8 cellular contexts compared by ENCODE assay signal in the genomic region with DNA sequence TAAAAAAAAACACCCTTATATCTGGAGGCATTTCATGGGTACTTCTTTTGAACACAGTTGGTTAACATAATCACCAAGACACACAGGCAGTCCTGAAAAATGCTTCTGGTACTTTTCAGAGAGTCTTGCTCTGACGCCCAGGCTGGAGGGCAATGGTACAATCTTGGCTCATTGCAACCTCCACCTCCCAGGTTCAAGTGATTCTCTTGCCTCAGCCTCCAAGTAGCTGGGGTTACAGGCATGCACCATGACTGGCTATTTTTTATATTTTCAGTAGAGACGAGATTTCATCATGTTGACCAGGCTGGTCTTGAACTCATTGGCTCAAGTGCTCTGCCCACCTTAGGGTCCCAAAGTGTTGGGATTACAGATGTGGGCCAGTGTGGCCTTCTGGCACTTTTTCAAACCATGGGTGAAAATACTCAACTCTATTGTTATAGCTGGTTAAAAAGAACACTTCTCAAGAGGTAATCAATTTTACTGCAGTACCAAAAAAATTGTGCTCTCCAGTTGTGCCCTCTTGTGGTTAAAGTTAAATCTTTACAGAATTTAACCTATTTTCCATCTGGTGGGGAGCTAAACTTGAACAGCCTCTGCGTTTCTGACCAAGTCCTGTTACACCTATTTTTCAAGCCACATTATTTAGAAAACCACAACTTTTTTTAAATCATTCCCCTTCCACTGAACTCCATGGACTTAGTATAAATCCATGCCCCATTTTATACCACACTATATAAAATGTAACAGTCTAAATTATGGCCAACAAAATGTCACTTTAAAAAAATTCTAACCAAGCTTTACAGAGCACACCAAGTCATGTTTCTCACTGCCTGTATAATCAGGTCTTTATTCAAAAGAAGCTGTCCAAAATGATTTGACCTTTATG. TPM values are rescaled to one million over a fixed set of nuclear protein-coding genes. Genes with fewer than 3 reads are reported as not detected.
DNase-seq lines count a peak whose midpoint lies in the region; ATAC-seq and TF ChIP-seq lines count a peak whose summit lies in the region.

No MANE protein-coding gene starts in this region.

- peaks cover 10% of the 10 kb centered on the region for H3K4me1 ChIP-seq in RWPE2 (ENCODE audit: insufficient read depth, poor library complexity, severe bottlenecking)

- DNase-seq in AG04449 (ENCODE audit: low read depth, low spot score) (no peak), GM12864 (ENCODE audit: low read depth) (no peak), RWPE2 (ENCODE audit: low spot score) (peak; percentile 15), endothelial cell (ENCODE audit: low spot score) (no peak), sciatic nerve (ENCODE audit: low spot score) (no peak), midbrain (lab: John Stamatoyannopoulos, UW) (no peak), retina (no peak)

- peak overlapping the region; percentile 3 for H3K27ac Mint-ChIP-seq in endothelial cell (ENCODE audit: unreplicated experiment)

- ATAC-seq in RWPE2 (ENCODE audit: low read depth) (no peak), sciatic nerve (peak; percentile 9), esophagus mucosa (no peak)

- TF ChIP-seq CTCF in AG04449 (IDR thresholded peaks at IDR 0.05; ENCODE audit: insufficient read depth, low read length, missing control alignments) (peak; percentile 12), GM12864 (IDR thresholded peaks at IDR 0.05; ENCODE audit: low read depth, low read length, missing control alignments) (peak; percentile 30), RWPE2 (IDR thresholded peaks at IDR 0.05; ENCODE audit: poor library complexity, severe bottlenecking) (no peak), endothelial cell (IDR thresholded peaks at IDR 0.05; ENCODE audit: unreplicated experiment) (peak; percentile 74)

- POLR2A ChIA-PET in AG04449 (lab: Yijun Ruan, JAX) = interaction anchor here (1.3 to 3.6 kb wide), 3 partner anchors 32 to 112 kb away, joined by 3 to 19 read pairs (median 4); a partner anchor contains a TSS

- no peaks in the 10 kb centered on the region for H3K9me3 ChIP-seq in RWPE2 (ENCODE audit: severe bottlenecking)

- peaks cover 82% of the 10 kb centered on the region for H3K36me3 ChIP-seq in RWPE2 (ENCODE audit: low read depth)

- H3K27me3 Mint-ChIP-seq in endothelial cell (ENCODE audit: unreplicated experiment) = peaks cover 2% of the 10 kb centered on the region

- H3K27ac ChIP-seq in RWPE2 (ENCODE audit: poor library complexity, severe bottlenecking) = peak overlapping the region; percentile 87

- peak overlapping the region; percentile 39 for H3K4me3 Mint-ChIP-seq in endothelial cell (ENCODE audit: unreplicated experiment)

- H3K4me1 Mint-ChIP-seq in endothelial cell (ENCODE audit: unreplicated experiment) = peaks cover 32% of the 10 kb centered on the region

- peaks cover 33% of the 10 kb centered on the region for H3K36me3 Mint-ChIP-seq in endothelial cell (ENCODE audit: low read depth, unreplicated experiment)

- H3K27me3 ChIP-seq in RWPE2 (ENCODE audit: insufficient read depth, poor library complexity, severe bottlenecking) = no peaks in the 10 kb centered on the region

- H3K4me3 ChIP-seq in AG04449 (ENCODE audit: low read depth, low read length) (no peak overlapping the region), GM12864 (ENCODE audit: low read depth, low read length) (no peak overlapping the region), RWPE2 (ENCODE audit: severe bottlenecking) (no peak overlapping the region)

- H3K9me3 Mint-ChIP-seq in endothelial cell (ENCODE audit: unreplicated experiment) = no peaks in the 10 kb centered on the region

- CTCF ChIA-PET in AG04449 (lab: Yijun Ruan, JAX) = interaction anchor here (0.7 to 6.1 kb wide), 60 partner anchors 8 to 601 kb away, joined by 3 to 112 read pairs (median 5); a partner anchor contains a TSS

- intact Hi-C loops in sciatic nerve (cut with DNase I) = loop anchor here (5.0 kb wide), 1 partner anchor 111 kb away; a partner anchor contains a TSS

RNA-seq across cellular contexts. Expression of a gene that starts 1.2 kb away (rescaled TPM):
- total RNA-seq in endothelial cell (ENCODE audit: unreplicated experiment) = 16.2 TPM
- total RNA-seq in sciatic nerve = 20.2 TPM
- total RNA-seq in esophagus mucosa = 11.4 TPM

RNA-seq across cellular contexts. Expression of a gene that starts 5.9 kb away (rescaled TPM):
- total RNA-seq in endothelial cell (ENCODE audit: unreplicated experiment) (3,652 TPM), sciatic nerve (1,631 TPM), esophagus mucosa (2,164 TPM)

RNA-seq across cellular contexts. Expression of a gene that starts 6.4 kb away (rescaled TPM):
- total RNA-seq in endothelial cell (ENCODE audit: unreplicated experiment) = 19.3 TPM
- total RNA-seq in sciatic nerve = 3.9 TPM
- total RNA-seq in esophagus mucosa = 8.9 TPM
